Comparison of ENCODE assay signal across 15 cellular contexts in the genomic region with DNA sequence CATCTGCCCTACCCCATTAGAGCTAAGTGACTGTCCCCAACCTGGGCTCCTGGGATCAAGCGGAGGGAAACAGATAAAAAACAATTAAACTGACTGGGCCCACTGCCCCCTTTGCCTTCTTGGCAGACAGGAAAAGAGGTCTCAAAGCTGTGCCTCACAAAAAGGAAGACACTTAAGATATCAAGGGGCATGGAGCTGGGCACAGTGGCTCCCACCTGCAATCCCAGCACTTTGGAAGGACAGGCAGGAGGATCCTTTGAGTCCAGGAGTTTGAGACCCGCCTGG.
A peak's percentile ranks its signal among the peaks of the same experiment; 100 is the strongest.
DNase-seq lines count a peak whose midpoint lies in the region; ATAC-seq and TF ChIP-seq lines count a peak whose summit lies in the region.
"Had no signal": no experiment of that assay in that cellular context is flagged by ENCODE, and none has a peak within 500 bp of the region (broad histone marks: within the 10 kb centered on the region; RNA-seq: fewer than 3 reads in every experiment).

No MANE protein-coding gene starts in this region.

- H3K9me3 ChIP-seq in heart left ventricle = no peaks in the 10 kb centered on the region
- no peaks in the 10 kb centered on the region for H3K9me3 ChIP-seq in right cardiac atrium (ENCODE audit: control insufficient read depth, low read length)
- no peaks in the 10 kb centered on the region for H3K9me3 ChIP-seq in T-helper 17 cell (ENCODE audit: control insufficient read depth, low read length, poor library complexity, severe bottlenecking)
- H3K9me3 ChIP-seq in tibial artery = no peaks in the 10 kb centered on the region
- H3K9me3 ChIP-seq: mucosa of descending colon, upper lobe of left lung had no signal

- H3K79me1 ChIP-seq in mesendoderm (ENCODE audit: low read length) = no peaks in the 10 kb centered on the region

- peak overlapping the region; percentile 99 for H3K27ac Mint-ChIP-seq in T-helper 17 cell

- H3K9ac ChIP-seq in mesendoderm (ENCODE audit: low read length) = peak overlapping the region; percentile 16

- H3K4me2 ChIP-seq in mesendoderm (ENCODE audit: low read length) = no peak overlapping the region

- H3K79me2 ChIP-seq in mesendoderm (ENCODE audit: control insufficient read depth, insufficient read depth, low read length) = no peaks in the 10 kb centered on the region
- H3K79me2 ChIP-seq: hepatocyte had no signal

- no peak overlapping the region for H2BK15ac ChIP-seq in mesendoderm (replicated peaks; ENCODE audit: low read depth)

- no peak overlapping the region for H3K4ac ChIP-seq in mesendoderm (ENCODE audit: low read depth, low read length)

- H4K8ac ChIP-seq in mesendoderm (ENCODE audit: low read depth, low read length) = no peak overlapping the region

- peaks cover 29% of the 10 kb centered on the region for H3K27me3 Mint-ChIP-seq in T-helper 17 cell

- H3K27ac ChIP-seq in heart left ventricle = peak overlapping the region in 7 of 12 donors; percentile 7 to 97 (median 85)
- no peak overlapping the region for H3K27ac ChIP-seq in right cardiac atrium (ENCODE audit: low read length)
- H3K27ac ChIP-seq in mesendoderm (ENCODE audit: low read depth, low read length) = no peak overlapping the region
- H3K27ac ChIP-seq in tibial artery = peak overlapping the region; percentile 74 to 77

- H3K18ac ChIP-seq in mesendoderm (ENCODE audit: low read length) = peak overlapping the region; percentile 42

- DNase-seq in heart left ventricle = no peak
- no peak for DNase-seq in right cardiac atrium
- no peak for DNase-seq in T-helper 17 cell
- no peak for DNase-seq in mesendoderm
- no peak for DNase-seq in tibial artery
- no peak for DNase-seq in 8988T
- no peak for DNase-seq in erythroblast (lab: John Stamatoyannopoulos, UW)
- DNase-seq: activated gamma-delta T cell, NCI-H524 treated with DMSO at 0.1 percent for 48 hours had no signal

- no peaks in the 10 kb centered on the region for H3K36me3 Mint-ChIP-seq in T-helper 17 cell (ENCODE audit: low read depth)
- H3K36me3 Mint-ChIP-seq: immature natural killer cell had no signal

- H3K4me3 ChIP-seq in heart left ventricle (no peak overlapping the region), right cardiac atrium (ENCODE audit: low read length) (no peak overlapping the region), mesendoderm (ENCODE audit: low read length) (no peak overlapping the region), tibial artery (no peak overlapping the region)
- H3K4me3 ChIP-seq: hepatocyte, mucosa of descending colon had no signal

- intact Hi-C loops in heart left ventricle (cut with DNase I) = loop anchor here in 9 of 10 donors (2.0 to 10.0 kb wide), 11 partner anchors 73 to 636 kb away; partner anchors contain the start of gene SP3 (in 3 of the 9)
- intact Hi-C loops in right cardiac atrium (cut with DNase I) = no loop called here
- intact Hi-C loops in tibial artery (cut with DNase I; ENCODE audit: low total_unique reads) = loop anchor here (5.0 kb wide), 1 partner anchor 153 kb away; no protein-coding TSS in a partner anchor

- H3K4me1 ChIP-seq in heart left ventricle (peaks cover 0 to 46% (median 23%) of the 10 kb centered on the region in 12 donors), right cardiac atrium (ENCODE audit: control insufficient read depth, insufficient read depth, low read length) (peaks cover 6% of the 10 kb centered on the region), mesendoderm (ENCODE audit: control insufficient read depth, low read depth, low read length) (peaks cover 9% of the 10 kb centered on the region), tibial artery (peaks cover 7 to 41% (median 18%) of the 10 kb centered on the region in 4 donors)

- no peak overlapping the region for H2AK5ac ChIP-seq in mesendoderm (ENCODE audit: low read length)

- H3K36me3 ChIP-seq in heart left ventricle (no peaks in the 10 kb centered on the region), mesendoderm (ENCODE audit: control insufficient read depth, insufficient read depth, low read length) (no peaks in the 10 kb centered on the region), tibial artery (no peaks in the 10 kb centered on the region)
- H3K36me3 ChIP-seq: upper lobe of left lung had no signal

- ATAC-seq in heart left ventricle = no peak
- no peak for ATAC-seq in right cardiac atrium
- ATAC-seq in T-helper 17 cell = no peak
- no peak for ATAC-seq in GM19328 (IDR thresholded peaks at IDR 0.05; ENCODE audit: unreplicated experiment)

- no peak overlapping the region for H4K5ac ChIP-seq in mesendoderm (ENCODE audit: low read length)

- peaks cover 9% of the 10 kb centered on the region for H3K4me1 Mint-ChIP-seq in T-helper 17 cell

- H3K4me3 Mint-ChIP-seq in T-helper 17 cell = no peak overlapping the region
- H3K4me3 Mint-ChIP-seq: activated CD4-positive, alpha-beta memory T cell treated with anti-CD3 and anti-CD28 coated beads, Interleukin-2, amount 10 ng/mL, durations not matched to agents 7 days and 5 days had no signal

- peak overlapping the region; percentile 53 for H2BK5ac ChIP-seq in mesendoderm (ENCODE audit: low read length)

- H2BK120ac ChIP-seq in mesendoderm (ENCODE audit: low read depth, low read length) = no peak overlapping the region

- TF ChIP-seq POLR2A in heart left ventricle (IDR thresholded peaks at IDR 0.05) (no peak), erythroblast (IDR thresholded peaks at IDR 0.05; ENCODE audit: low read length) (no peak)

- no peak overlapping the region for H3K23ac ChIP-seq in mesendoderm (ENCODE audit: low read length)

- peak overlapping the region; percentile 72 for H3K56ac ChIP-seq in mesendoderm (ENCODE audit: low read length)

- TF ChIP-seq CTCF in heart left ventricle (IDR thresholded peaks at IDR 0.05) (no peak), tibial artery (IDR thresholded peaks at IDR 0.05) (no peak)

- WGBS in heart left ventricle, 4 donors = 94 to 98% (median 97%) methylated on average over 2 of the region's 2 CpGs
- WGBS in right cardiac atrium = 96% methylated on average over 2 of the region's 2 CpGs
- WGBS in mesendoderm (ENCODE audit: extremely low coverage, insufficient coverage, low lambda C conversion rate) = no CpG with 5 or more reads among the region's 2 CpGs

- H3K27me3 ChIP-seq in heart left ventricle (no peaks in the 10 kb centered on the region), right cardiac atrium (ENCODE audit: control insufficient read depth, insufficient read depth) (no peaks in the 10 kb centered on the region), mesendoderm (ENCODE audit: insufficient read depth, low read length, poor library complexity) (no peaks in the 10 kb centered on the region), tibial artery (no peaks in the 10 kb centered on the region)
- H3K27me3 ChIP-seq: hepatocyte, upper lobe of left lung had no signal

Comparison
In these comparisons a context has a peak if more than half of its experiments do, and no peak if none do; other contexts are left out.
1. H3K27ac ChIP-seq: peak in heart left ventricle (7 of 12) and tibial artery (2 of 2); none in right cardiac atrium (single experiment) and mesendoderm (single experiment).
2. intact Hi-C loops: an anchor here in heart left ventricle (2.0 to 10.0 kb wide) and tibial artery (5.0 kb wide); none called in right cardiac atrium.